In genomic region chr4:43682551-43682950, GRCh38 we compare ENCODE assay signal across 12 cellular contexts.
A peak's percentile ranks its signal among the peaks of the same experiment; 100 is the strongest.
DNase-seq lines count a peak whose midpoint lies in the region; ATAC-seq and TF ChIP-seq lines count a peak whose summit lies in the region.
"Had no signal": no experiment of that assay in that cellular context is flagged by ENCODE, and none has a peak within 500 bp of the region (broad histone marks: within the 10 kb centered on the region; RNA-seq: fewer than 3 reads in every experiment).

No MANE protein-coding gene starts in this region.

- H3K9me2 ChIP-seq in PC-3 (replicated peaks; ENCODE audit: low read length) = no peaks in the 10 kb centered on the region

- no peak overlapping the region for H2AFZ ChIP-seq in PC-3 (ENCODE audit: low read length)

- CTCF ChIA-PET in PC-3 (lab: Charles Lee) (no interaction called here), GM10248 (lab: Yijun Ruan, JAX) (no interaction called here)

- no peaks in the 10 kb centered on the region for H3K27me3 ChIP-seq in PC-3 (ENCODE audit: low read length)

- intact Hi-C loops in PC-3 (cut with micrococcal nuclease) = no loop called here

- H3K4me2 ChIP-seq in PC-3 (ENCODE audit: low read length) = no peak overlapping the region

- no peaks in the 10 kb centered on the region for H3F3A ChIP-seq in PC-3 (ENCODE audit: low read length, unreplicated experiment)

- POLR2A ChIA-PET in PC-3 (lab: Charles Lee; ENCODE audit: unreplicated experiment) (no interaction called here), GM10248 (lab: Yijun Ruan, JAX) (no interaction called here)

- H3K36me3 ChIP-seq in PC-3 (ENCODE audit: low read depth, low read length) = no peaks in the 10 kb centered on the region
- H3K36me3 ChIP-seq: HAP-1 had no signal

- no peaks in the 10 kb centered on the region for H4K20me1 ChIP-seq in PC-3 (ENCODE audit: low read length)

- no peaks in the 10 kb centered on the region for H3K9me3 ChIP-seq in PC-3 (ENCODE audit: low read length)
- H3K9me3 ChIP-seq: HAP-1 had no signal

- DNase-seq in A172 (ENCODE audit: low spot score) (peak; percentile 37), ELR (ENCODE audit: low read depth) (peak; percentile 2), PC-3 (peak; percentile 25), caudate nucleus (lab: John Stamatoyannopoulos, UW) (peak in 17 of 61 donors; percentile 0 to 77 (median 19)), omental fat pad (ENCODE audit: low spot score) (no peak), HuH-7 (ENCODE audit: low spot score) (no peak), GM10248 (ENCODE audit: extremely low spot score) (no peak)
- no peak for DNase-seq in activated effector memory CD4-positive, alpha-beta T cell treated with Interleukin-2 at 50 U/mL for 16 hours
- DNase-seq: CD8-positive, alpha-beta T cell; COR-L47 had no signal

- ATAC-seq in PC-3 (no peak), omental fat pad (ENCODE audit: low FRiP score) (no peak)
- ATAC-seq: CD8-positive, alpha-beta T cell; K562 had no signal

- no TSS peak for BruUV-seq in PC-3 (replicated peaks; lab: Mats Ljungman, UMichigan)

- no peak overlapping the region for H3K27ac ChIP-seq in PC-3 (ENCODE audit: low read length)
- H3K27ac ChIP-seq in caudate nucleus (ENCODE audit: low read depth, low read length) = peak overlapping the region; percentile 36

- no peak overlapping the region for H3K9ac ChIP-seq in PC-3 (ENCODE audit: low read length)

- no peak for TF ChIP-seq CTCF in PC-3 (conservative IDR thresholded peaks at IDR 0.05; ENCODE audit: low read depth, low read length)
- no peak for TF ChIP-seq CTCF in omental fat pad (IDR thresholded peaks at IDR 0.05)
- no peak for TF ChIP-seq CTCF in GM10248 (IDR thresholded peaks at IDR 0.05; ENCODE audit: control extremely low read depth, extremely low read depth, low read depth, missing control alignments)

- no peaks in the 10 kb centered on the region for H3K79me2 ChIP-seq in PC-3 (ENCODE audit: low read length)

- H3K4me1 ChIP-seq in PC-3 (ENCODE audit: insufficient read depth, low read length) = no peaks in the 10 kb centered on the region
- H3K4me1 ChIP-seq: HAP-1 had no signal

- H3K4me3 ChIP-seq in PC-3 (ENCODE audit: low read length) = no peak overlapping the region
- H3K4me3 ChIP-seq: HAP-1, K562 had no signal

Comparison
In these comparisons a context has a peak if more than half of its experiments do, and no peak if none do; other contexts are left out.
1. DNase-seq: peak in A172 (single experiment), ELR (single experiment) and PC-3 (single experiment); none in omental fat pad (single experiment), activated effector memory CD4-positive, alpha-beta T cell treated with Interleukin-2 at 50 U/mL for 16 hours (single experiment), HuH-7 (single experiment) and GM10248 (single experiment).